ENCODE assay signal across 16 cellular contexts in the genomic region with DNA sequence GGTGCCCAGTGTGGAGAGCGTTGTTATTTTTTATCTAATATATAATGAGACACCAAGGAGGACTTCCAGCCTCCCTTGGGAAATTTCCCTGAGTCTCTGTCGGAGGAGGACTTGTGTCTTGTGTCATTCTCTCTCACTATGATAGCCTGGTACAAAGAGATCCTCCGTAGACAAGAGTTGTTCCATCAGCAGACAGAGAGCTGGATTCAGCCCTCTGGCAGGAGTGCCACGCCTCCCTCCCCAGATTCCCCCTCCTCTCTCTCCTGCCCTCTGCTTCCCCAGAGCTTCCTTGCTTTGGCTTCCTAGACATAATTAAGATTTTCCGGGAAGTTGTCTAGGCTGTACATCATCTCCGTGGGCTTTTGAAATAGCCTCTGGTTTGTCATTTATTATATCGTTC.
A peak's percentile ranks its signal among the peaks of the same experiment; 100 is the strongest.
DNase-seq lines count a peak whose midpoint lies in the region; ATAC-seq, FAIRE-seq and TF ChIP-seq lines count a peak whose summit lies in the region.
"Had no signal": no experiment of that assay in that cellular context is flagged by ENCODE, and none has a peak within 500 bp of the region (broad histone marks: within the 10 kb centered on the region; RNA-seq: fewer than 3 reads in every experiment).

No MANE protein-coding gene starts in this region.

- no peak for ATAC-seq in GM18498 (IDR thresholded peaks at IDR 0.05; ENCODE audit: unreplicated experiment)
- ATAC-seq: SK-N-SH treated with all-trans-retinoic acid at 6 μM for 48 hours had no signal

- H3K36me3 Mint-ChIP-seq in neural progenitor cell = no peaks in the 10 kb centered on the region
- no peaks in the 10 kb centered on the region for H3K36me3 Mint-ChIP-seq in nephron progenitor cell (ENCODE audit: low read depth)

- H3K9me3 ChIP-seq in DOHH2 (ENCODE audit: control insufficient read depth, insufficient read depth, low read length) (no peaks in the 10 kb centered on the region), neural progenitor cell (ENCODE audit: low read depth) (no peaks in the 10 kb centered on the region), Peyer's patch (no peaks in the 10 kb centered on the region)
- H3K9me3 ChIP-seq: Caco-2 had no signal

- H4K20me1 ChIP-seq in DOHH2 (ENCODE audit: control insufficient read depth, insufficient read depth, low read depth, low read length) (no peaks in the 10 kb centered on the region), neural progenitor cell (ENCODE audit: low read depth) (no peaks in the 10 kb centered on the region)

- H3K36me3 ChIP-seq in DOHH2 (ENCODE audit: control insufficient read depth, low read length) = peaks cover 10% of the 10 kb centered on the region
- H3K36me3 ChIP-seq in neural progenitor cell = no peaks in the 10 kb centered on the region
- H3K36me3 ChIP-seq in Peyer's patch = no peaks in the 10 kb centered on the region

- H3K4me1 ChIP-seq in DOHH2 (ENCODE audit: control insufficient read depth, low read length) (peaks cover 62% of the 10 kb centered on the region), neural progenitor cell (peaks cover 6% of the 10 kb centered on the region), Peyer's patch (peaks cover 0 to 13% (median 0%) of the 10 kb centered on the region in 4 donors)

- H3K27me3 Mint-ChIP-seq in neural progenitor cell (ENCODE audit: insufficient read depth, low read depth) = peaks cover 10% of the 10 kb centered on the region
- peaks cover 17% of the 10 kb centered on the region for H3K27me3 Mint-ChIP-seq in nephron progenitor cell (ENCODE audit: low read depth, poor library complexity)

- no peak overlapping the region for H2AFZ ChIP-seq in neural progenitor cell (replicated peaks)

- no peak for TF ChIP-seq CTCF in DOHH2 (IDR thresholded peaks at IDR 0.05; ENCODE audit: low read depth, low read length, poor library complexity, severe bottlenecking)
- TF ChIP-seq CTCF in neural progenitor cell (IDR thresholded peaks at IDR 0.05) = no peak
- TF ChIP-seq CTCF in nephron progenitor cell (IDR thresholded peaks at IDR 0.05) = no peak
- TF ChIP-seq CTCF in Peyer's patch (IDR thresholded peaks at IDR 0.05) = no peak

- H3K4me1 Mint-ChIP-seq in neural progenitor cell = peaks cover 51% of the 10 kb centered on the region
- H3K4me1 Mint-ChIP-seq in nephron progenitor cell = peaks cover 39% of the 10 kb centered on the region

- no peak overlapping the region for H3K9ac ChIP-seq in neural progenitor cell

- no peaks in the 10 kb centered on the region for H3K27me3 ChIP-seq in DOHH2 (ENCODE audit: control insufficient read depth, low read length)
- no peaks in the 10 kb centered on the region for H3K27me3 ChIP-seq in neural progenitor cell
- H3K27me3 ChIP-seq in Peyer's patch = no peaks in the 10 kb centered on the region

- peak overlapping the region; percentile 87 for H3K4me2 ChIP-seq in DOHH2 (ENCODE audit: low read length)
- no peak overlapping the region for H3K4me2 ChIP-seq in neural progenitor cell

- H3K9me3 Mint-ChIP-seq in neural progenitor cell (no peaks in the 10 kb centered on the region), nephron progenitor cell (no peaks in the 10 kb centered on the region)

- H3K79me2 ChIP-seq in DOHH2 (ENCODE audit: control insufficient read depth, low read length) (peaks cover 13% of the 10 kb centered on the region), neural progenitor cell (ENCODE audit: low read depth) (no peaks in the 10 kb centered on the region)

- H3K27ac Mint-ChIP-seq in neural progenitor cell (peak overlapping the region; percentile 69), nephron progenitor cell (no peak overlapping the region)

- H3K9me2 ChIP-seq in DOHH2 (replicated peaks; ENCODE audit: control insufficient read depth, low read length) = no peaks in the 10 kb centered on the region

- TF ChIP-seq POLR2A in Peyer's patch (IDR thresholded peaks at IDR 0.05) = no peak

- H3K27ac ChIP-seq in DOHH2 (ENCODE audit: low read depth, low read length) = peak overlapping the region; percentile 87
- H3K27ac ChIP-seq in neural progenitor cell = no peak overlapping the region
- H3K27ac ChIP-seq in Peyer's patch = no peak overlapping the region

- H3K4me3 Mint-ChIP-seq in neural progenitor cell = no peak overlapping the region
- no peak overlapping the region for H3K4me3 Mint-ChIP-seq in nephron progenitor cell
- H3K4me3 Mint-ChIP-seq: H9 had no signal

- H3F3A ChIP-seq in DOHH2 (ENCODE audit: control insufficient read depth, insufficient read depth) (no peaks in the 10 kb centered on the region; the same call in 1 of the 2 replicates), neural progenitor cell (ENCODE audit: low read depth) (no peaks in the 10 kb centered on the region)

- 0 out of 2 replicates have a peak overlapping the region, but pooled peaks have one; percentile 37 for H3K4me3 ChIP-seq in DOHH2 (ENCODE audit: low read length)
- no peak overlapping the region for H3K4me3 ChIP-seq in neural progenitor cell
- H3K4me3 ChIP-seq in Peyer's patch = no peak overlapping the region

- no peak for FAIRE-seq in frontal cortex (lab: Jason Lieb, UNC)

- peak; percentile 40 for DNase-seq in NCI-H2227 treated with DMSO at 0.1 percent for 48 hours (lab: John Stamatoyannopoulos, UW)
- peak; percentile 37 to 38 for DNase-seq in frontal cortex (ENCODE audit: low spot score in 2 of 2)
- DNase-seq in neural progenitor cell (ENCODE audit: low spot score) = no peak
- no peak for DNase-seq in nephron progenitor cell
- no peak for DNase-seq in Peyer's patch
- no peak for DNase-seq in NCI-H2081 treated with DMSO at 0.1 percent for 48 hours (lab: John Stamatoyannopoulos, UW)
- DNase-seq: ACHN, AML-193, Caco-2, DMS79, KBM-7, NCI-H446 had no signal

Comparison
In these comparisons a context has a peak if more than half of its experiments do, and no peak if none do; other contexts are left out.
1. DNase-seq: peak in NCI-H2227 treated with DMSO at 0.1 percent for 48 hours (single experiment) and frontal cortex (2 of 2); none in neural progenitor cell (single experiment), nephron progenitor cell (single experiment), Peyer's patch (0 of 3) and NCI-H2081 treated with DMSO at 0.1 percent for 48 hours (single experiment).